Comparison of ENCODE assay signal across 8 cellular contexts in genomic region chr13:91406619-91407018, GRCh38.
DNase-seq lines count a peak whose midpoint lies in the region; ATAC-seq and TF ChIP-seq lines count a peak whose summit lies in the region.

No MANE protein-coding gene starts in this region.

- H2AFZ ChIP-seq in OCI-LY1 (ENCODE audit: low read length) = no peak overlapping the region

- CTCF ChIA-PET in activated naive CD4-positive, alpha-beta T cell treated with anti-CD3 and anti-CD28 coated beads, Interleukin-2, amount 10 ng/mL, durations not matched to agents 7 days and 5 days (lab: Charles Lee) = interaction anchor here (0.9 to 3.3 kb wide), 9 partner anchors 11 to 240 kb away, joined by 3 to 22 read pairs (median 5); no protein-coding TSS in a partner anchor

- no peaks in the 10 kb centered on the region for H3K79me2 ChIP-seq in OCI-LY1 (ENCODE audit: insufficient read depth, low read length)

- no peak overlapping the region for H3K4me3 ChIP-seq in OCI-LY1 (ENCODE audit: low read depth, low read length, poor library complexity, severe bottlenecking)
- H3K4me3 ChIP-seq in effector memory CD4-positive, alpha-beta T cell (ENCODE audit: insufficient read depth, low read depth, low read length, poor library complexity, severe bottlenecking) = no peak overlapping the region

- peak; percentile 68 for ATAC-seq in GM21390 (IDR thresholded peaks at IDR 0.05; ENCODE audit: unreplicated experiment)
- ATAC-seq in HG03571 (IDR thresholded peaks at IDR 0.05; ENCODE audit: unreplicated experiment) = peak; percentile 66

- no peaks in the 10 kb centered on the region for H3K9me2 ChIP-seq in OCI-LY1 (ENCODE audit: low read depth, low read length)

- no peaks in the 10 kb centered on the region for H3K36me3 ChIP-seq in OCI-LY1 (ENCODE audit: insufficient read depth, low read length)
- no peaks in the 10 kb centered on the region for H3K36me3 ChIP-seq in effector memory CD4-positive, alpha-beta T cell (ENCODE audit: control insufficient read depth, insufficient read depth, low read length)

- no peak overlapping the region for H3K4me2 ChIP-seq in OCI-LY1 (ENCODE audit: low read length)

- no peaks in the 10 kb centered on the region for H3K36me3 Mint-ChIP-seq in activated naive CD4-positive, alpha-beta T cell treated with anti-CD3 and anti-CD28 coated beads, Interleukin-2, amount 10 ng/mL, durations not matched to agents 7 days and 5 days

- no peak overlapping the region for H3K9ac ChIP-seq in OCI-LY1 (ENCODE audit: low read length)

- no peak overlapping the region for H3K27ac Mint-ChIP-seq in activated naive CD4-positive, alpha-beta T cell treated with anti-CD3 and anti-CD28 coated beads, Interleukin-2, amount 10 ng/mL, durations not matched to agents 7 days and 5 days

- no peaks in the 10 kb centered on the region for H4K20me1 ChIP-seq in OCI-LY1 (ENCODE audit: insufficient read depth, low read length)

- peaks cover 2% of the 10 kb centered on the region for H3K9me3 Mint-ChIP-seq in activated naive CD4-positive, alpha-beta T cell treated with anti-CD3 and anti-CD28 coated beads, Interleukin-2, amount 10 ng/mL, durations not matched to agents 7 days and 5 days

- H3K4me3 Mint-ChIP-seq in activated naive CD4-positive, alpha-beta T cell treated with anti-CD3 and anti-CD28 coated beads, Interleukin-2, amount 10 ng/mL, durations not matched to agents 7 days and 5 days = no peak overlapping the region

- no peaks in the 10 kb centered on the region for H3K27me3 ChIP-seq in OCI-LY1 (ENCODE audit: insufficient read depth, low read length)
- H3K27me3 ChIP-seq in effector memory CD4-positive, alpha-beta T cell (replicated peaks; ENCODE audit: control insufficient read depth, insufficient read depth, low read length, poor library complexity, severe bottlenecking) = no peaks in the 10 kb centered on the region

- H3K27me3 Mint-ChIP-seq in activated naive CD4-positive, alpha-beta T cell treated with anti-CD3 and anti-CD28 coated beads, Interleukin-2, amount 10 ng/mL, durations not matched to agents 7 days and 5 days = peaks cover 17% of the 10 kb centered on the region

- DNase-seq in activated naive CD4-positive, alpha-beta T cell treated with anti-CD3 and anti-CD28 coated beads, Interleukin-2, amount 10 ng/mL, durations not matched to agents 7 days and 5 days = peak; percentile 37
- no peak for DNase-seq in activated naive CD4-positive, alpha-beta T cell treated with anti-CD3 and anti-CD28 coated beads, Interleukin-2, amount 50 U/mL, for 16 hours
- DNase-seq in ecto neural progenitor cell (ENCODE audit: low spot score) (peak; percentile 55), pons (ENCODE audit: low spot score) (peak; percentile 48)
- no peak for DNase-seq in effector memory CD4-positive, alpha-beta T cell

- H3K4me1 ChIP-seq in OCI-LY1 (ENCODE audit: insufficient read depth, low read length, severe bottlenecking) = peaks cover 12% of the 10 kb centered on the region
- no peaks in the 10 kb centered on the region for H3K4me1 ChIP-seq in effector memory CD4-positive, alpha-beta T cell (ENCODE audit: control insufficient read depth, insufficient read depth, low read length, poor library complexity, severe bottlenecking)

- no peaks in the 10 kb centered on the region for H3K4me1 Mint-ChIP-seq in activated naive CD4-positive, alpha-beta T cell treated with anti-CD3 and anti-CD28 coated beads, Interleukin-2, amount 10 ng/mL, durations not matched to agents 7 days and 5 days

- TF ChIP-seq CTCF in OCI-LY1 (IDR thresholded peaks at IDR 0.05; ENCODE audit: low read length) = peak; percentile 86

- no peak overlapping the region for H3K27ac ChIP-seq in OCI-LY1 (ENCODE audit: low read depth, low read length, poor library complexity, severe bottlenecking)
- no peak overlapping the region for H3K27ac ChIP-seq in effector memory CD4-positive, alpha-beta T cell (ENCODE audit: insufficient read depth, low read length, poor library complexity, severe bottlenecking)

- no peaks in the 10 kb centered on the region for H3F3A ChIP-seq in OCI-LY1 (ENCODE audit: insufficient read depth, low read length)

- H3K9me3 ChIP-seq in OCI-LY1 (ENCODE audit: low read length) = no peaks in the 10 kb centered on the region
- no peaks in the 10 kb centered on the region for H3K9me3 ChIP-seq in effector memory CD4-positive, alpha-beta T cell (ENCODE audit: control insufficient read depth, low read length)

Comparison
In these comparisons a context has a peak if more than half of its experiments do, and no peak if none do; other contexts are left out.
1. DNase-seq: peak in activated naive CD4-positive, alpha-beta T cell treated with anti-CD3 and anti-CD28 coated beads, Interleukin-2, amount 10 ng/mL, durations not matched to agents 7 days and 5 days (single experiment), ecto neural progenitor cell (single experiment) and pons (single experiment); none in activated naive CD4-positive, alpha-beta T cell treated with anti-CD3 and anti-CD28 coated beads, Interleukin-2, amount 50 U/mL, for 16 hours (single experiment) and effector memory CD4-positive, alpha-beta T cell (0 of 3).